In the genomic region with DNA sequence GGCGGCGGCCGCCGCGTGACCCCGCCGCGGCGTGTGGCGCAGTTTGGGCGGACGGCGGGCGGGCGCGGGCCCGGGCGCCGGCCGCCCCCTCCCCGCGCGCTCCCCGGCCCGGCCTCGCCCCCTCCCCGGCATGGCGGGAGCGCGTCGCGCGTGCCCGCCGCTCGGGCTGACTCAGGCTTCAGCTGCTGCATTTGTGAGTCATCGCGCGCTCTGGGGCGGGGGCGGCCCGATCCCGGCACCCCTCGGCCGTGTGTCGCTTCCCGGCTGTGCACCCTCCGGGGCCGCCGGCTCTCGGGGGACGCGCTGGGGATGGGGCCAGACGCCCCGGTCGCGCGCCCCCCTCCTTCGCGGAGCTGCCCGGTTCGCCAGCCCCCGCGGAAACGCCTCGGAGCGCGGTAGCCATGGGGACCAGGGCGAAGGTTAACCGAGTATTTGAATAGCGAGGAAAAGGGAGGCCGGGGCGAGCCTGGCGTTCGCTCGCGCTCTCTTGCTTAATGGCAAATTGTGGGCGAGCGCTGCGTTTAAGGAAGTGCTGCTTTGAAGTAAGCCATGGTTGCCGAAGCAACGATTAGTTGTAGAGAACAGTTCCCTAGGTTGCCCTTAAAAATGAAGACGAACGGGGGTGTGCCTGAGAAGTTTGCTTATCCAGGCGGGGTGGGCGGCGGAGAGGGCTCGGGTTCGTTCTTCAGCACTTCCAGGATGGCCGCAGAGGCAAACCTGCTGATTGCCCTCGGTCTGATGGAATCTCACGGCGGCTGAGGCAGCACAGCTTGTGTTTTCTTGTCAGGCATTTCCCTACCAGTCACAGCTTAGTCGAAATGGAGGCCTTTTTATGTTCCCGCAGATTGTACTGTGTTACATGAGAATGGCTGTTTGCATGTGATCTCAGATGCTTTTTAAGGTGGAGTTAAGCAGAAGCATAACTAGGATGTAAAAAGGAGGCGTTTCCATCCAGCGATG, we compare ENCODE assay signal across 1 cellular context.
TF ChIP-seq lines count a peak whose summit lies in the region.

No MANE protein-coding gene starts in this region.

TF ChIP-seq in HepG2, 621 proteins besides CTCF, POLR2A, EP300 and RAD21 (continued from another document):
- TF ChIP-seq, protein P1, sequence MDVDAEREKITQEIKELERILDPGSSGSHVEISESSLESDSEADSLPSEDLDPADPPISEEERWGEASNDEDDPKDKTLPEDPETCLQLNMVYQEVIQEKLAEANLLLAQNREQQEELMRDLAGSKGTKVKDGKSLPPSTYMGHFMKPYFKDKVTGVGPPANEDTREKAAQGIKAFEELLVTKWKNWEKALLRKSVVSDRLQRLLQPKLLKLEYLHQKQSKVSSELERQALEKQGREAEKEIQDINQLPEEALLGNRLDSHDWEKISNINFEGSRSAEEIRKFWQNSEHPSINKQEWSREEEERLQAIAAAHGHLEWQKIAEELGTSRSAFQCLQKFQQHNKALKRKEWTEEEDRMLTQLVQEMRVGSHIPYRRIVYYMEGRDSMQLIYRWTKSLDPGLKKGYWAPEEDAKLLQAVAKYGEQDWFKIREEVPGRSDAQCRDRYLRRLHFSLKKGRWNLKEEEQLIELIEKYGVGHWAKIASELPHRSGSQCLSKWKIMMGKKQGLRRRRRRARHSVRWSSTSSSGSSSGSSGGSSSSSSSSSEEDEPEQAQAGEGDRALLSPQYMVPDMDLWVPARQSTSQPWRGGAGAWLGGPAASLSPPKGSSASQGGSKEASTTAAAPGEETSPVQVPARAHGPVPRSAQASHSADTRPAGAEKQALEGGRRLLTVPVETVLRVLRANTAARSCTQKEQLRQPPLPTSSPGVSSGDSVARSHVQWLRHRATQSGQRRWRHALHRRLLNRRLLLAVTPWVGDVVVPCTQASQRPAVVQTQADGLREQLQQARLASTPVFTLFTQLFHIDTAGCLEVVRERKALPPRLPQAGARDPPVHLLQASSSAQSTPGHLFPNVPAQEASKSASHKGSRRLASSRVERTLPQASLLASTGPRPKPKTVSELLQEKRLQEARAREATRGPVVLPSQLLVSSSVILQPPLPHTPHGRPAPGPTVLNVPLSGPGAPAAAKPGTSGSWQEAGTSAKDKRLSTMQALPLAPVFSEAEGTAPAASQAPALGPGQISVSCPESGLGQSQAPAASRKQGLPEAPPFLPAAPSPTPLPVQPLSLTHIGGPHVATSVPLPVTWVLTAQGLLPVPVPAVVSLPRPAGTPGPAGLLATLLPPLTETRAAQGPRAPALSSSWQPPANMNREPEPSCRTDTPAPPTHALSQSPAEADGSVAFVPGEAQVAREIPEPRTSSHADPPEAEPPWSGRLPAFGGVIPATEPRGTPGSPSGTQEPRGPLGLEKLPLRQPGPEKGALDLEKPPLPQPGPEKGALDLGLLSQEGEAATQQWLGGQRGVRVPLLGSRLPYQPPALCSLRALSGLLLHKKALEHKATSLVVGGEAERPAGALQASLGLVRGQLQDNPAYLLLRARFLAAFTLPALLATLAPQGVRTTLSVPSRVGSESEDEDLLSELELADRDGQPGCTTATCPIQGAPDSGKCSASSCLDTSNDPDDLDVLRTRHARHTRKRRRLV (CRISPR knock-in tag; IDR thresholded peaks at IDR 0.05): no peak
- TF ChIP-seq ZNF33B (CRISPR knock-in tag; IDR thresholded peaks at IDR 0.05): no peak
- no peak for TF ChIP-seq ZNF879 (CRISPR knock-in tag; IDR thresholded peaks at IDR 0.05)
- no peak; the same call in 1 of the 2 replicates for TF ChIP-seq RXRA (CRISPR knock-in tag; IDR thresholded peaks at IDR 0.05)
- no peak for TF ChIP-seq NFE2 (CRISPR knock-in tag; IDR thresholded peaks at IDR 0.05)
- peak; percentile 71 for TF ChIP-seq ELF1 (CRISPR knock-in tag; IDR thresholded peaks at IDR 0.05)
- TF ChIP-seq, protein P2, sequence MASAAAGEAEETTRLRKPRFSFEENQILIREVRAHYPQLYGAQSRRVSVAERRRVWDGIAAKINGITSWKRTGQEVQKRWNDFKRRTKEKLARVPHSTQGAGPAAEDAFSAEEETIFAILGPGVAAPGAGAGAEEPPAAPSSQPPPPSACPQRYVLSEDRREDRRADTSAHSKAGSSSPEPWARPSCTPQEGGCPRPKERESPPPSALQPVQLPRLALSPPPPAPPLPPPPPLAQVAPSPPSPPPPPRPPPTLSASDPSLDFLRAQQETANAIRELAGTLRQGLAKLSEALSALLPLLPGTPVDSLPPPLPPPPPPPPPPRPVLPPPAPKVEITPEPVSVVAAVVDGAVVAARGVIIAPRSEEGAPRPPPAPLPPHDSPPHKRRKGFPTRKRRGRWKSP (CRISPR knock-in tag; IDR thresholded peaks at IDR 0.05): no peak
- 0 out of 2 replicates have a peak, but pooled peaks have one; percentile 71 for TF ChIP-seq BRCA1 (CRISPR knock-in tag; IDR thresholded peaks at IDR 0.05)
- TF ChIP-seq ZNF331 (CRISPR knock-in tag; IDR thresholded peaks at IDR 0.05): no peak
- no peak for TF ChIP-seq POLR2AphosphoS5 (IDR thresholded peaks at IDR 0.05; ENCODE audit: low read depth, low read length)
- no peak for TF ChIP-seq MIER3 (CRISPR knock-in tag; IDR thresholded peaks at IDR 0.05; ENCODE audit: borderline replicate concordance)
- no peak for TF ChIP-seq ZSCAN9 (CRISPR knock-in tag; IDR thresholded peaks at IDR 0.05; ENCODE audit: borderline replicate concordance)
- TF ChIP-seq, protein P3, sequence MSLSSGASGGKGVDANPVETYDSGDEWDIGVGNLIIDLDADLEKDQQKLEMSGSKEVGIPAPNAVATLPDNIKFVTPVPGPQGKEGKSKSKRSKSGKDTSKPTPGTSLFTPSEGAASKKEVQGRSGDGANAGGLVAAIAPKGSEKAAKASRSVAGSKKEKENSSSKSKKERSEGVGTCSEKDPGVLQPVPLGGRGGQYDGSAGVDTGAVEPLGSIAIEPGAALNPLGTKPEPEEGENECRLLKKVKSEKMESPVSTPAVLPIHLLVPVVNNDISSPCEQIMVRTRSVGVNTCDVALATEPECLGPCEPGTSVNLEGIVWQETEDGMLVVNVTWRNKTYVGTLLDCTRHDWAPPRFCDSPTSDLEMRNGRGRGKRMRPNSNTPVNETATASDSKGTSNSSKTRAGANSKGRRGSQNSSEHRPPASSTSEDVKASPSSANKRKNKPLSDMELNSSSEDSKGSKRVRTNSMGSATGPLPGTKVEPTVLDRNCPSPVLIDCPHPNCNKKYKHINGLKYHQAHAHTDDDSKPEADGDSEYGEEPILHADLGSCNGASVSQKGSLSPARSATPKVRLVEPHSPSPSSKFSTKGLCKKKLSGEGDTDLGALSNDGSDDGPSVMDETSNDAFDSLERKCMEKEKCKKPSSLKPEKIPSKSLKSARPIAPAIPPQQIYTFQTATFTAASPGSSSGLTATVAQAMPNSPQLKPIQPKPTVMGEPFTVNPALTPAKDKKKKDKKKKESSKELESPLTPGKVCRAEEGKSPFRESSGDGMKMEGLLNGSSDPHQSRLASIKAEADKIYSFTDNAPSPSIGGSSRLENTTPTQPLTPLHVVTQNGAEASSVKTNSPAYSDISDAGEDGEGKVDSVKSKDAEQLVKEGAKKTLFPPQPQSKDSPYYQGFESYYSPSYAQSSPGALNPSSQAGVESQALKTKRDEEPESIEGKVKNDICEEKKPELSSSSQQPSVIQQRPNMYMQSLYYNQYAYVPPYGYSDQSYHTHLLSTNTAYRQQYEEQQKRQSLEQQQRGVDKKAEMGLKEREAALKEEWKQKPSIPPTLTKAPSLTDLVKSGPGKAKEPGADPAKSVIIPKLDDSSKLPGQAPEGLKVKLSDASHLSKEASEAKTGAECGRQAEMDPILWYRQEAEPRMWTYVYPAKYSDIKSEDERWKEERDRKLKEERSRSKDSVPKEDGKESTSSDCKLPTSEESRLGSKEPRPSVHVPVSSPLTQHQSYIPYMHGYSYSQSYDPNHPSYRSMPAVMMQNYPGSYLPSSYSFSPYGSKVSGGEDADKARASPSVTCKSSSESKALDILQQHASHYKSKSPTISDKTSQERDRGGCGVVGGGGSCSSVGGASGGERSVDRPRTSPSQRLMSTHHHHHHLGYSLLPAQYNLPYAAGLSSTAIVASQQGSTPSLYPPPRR (CRISPR knock-in tag; IDR thresholded peaks at IDR 0.05; ENCODE audit: borderline replicate concordance): 0 out of 2 replicates have a peak, but pooled peaks have one; percentile 19
- TF ChIP-seq, protein P4, sequence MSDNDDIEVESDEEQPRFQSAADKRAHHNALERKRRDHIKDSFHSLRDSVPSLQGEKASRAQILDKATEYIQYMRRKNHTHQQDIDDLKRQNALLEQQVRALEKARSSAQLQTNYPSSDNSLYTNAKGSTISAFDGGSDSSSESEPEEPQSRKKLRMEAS (IDR thresholded peaks at IDR 0.05): no peak
- no peak for TF ChIP-seq ZFP62 (CRISPR knock-in tag; IDR thresholded peaks at IDR 0.05)
TF ChIP-seq in HepG2: peak in this region for 84.
